Comparison of ENCODE assay signal across 7 cellular contexts in the genomic region with DNA sequence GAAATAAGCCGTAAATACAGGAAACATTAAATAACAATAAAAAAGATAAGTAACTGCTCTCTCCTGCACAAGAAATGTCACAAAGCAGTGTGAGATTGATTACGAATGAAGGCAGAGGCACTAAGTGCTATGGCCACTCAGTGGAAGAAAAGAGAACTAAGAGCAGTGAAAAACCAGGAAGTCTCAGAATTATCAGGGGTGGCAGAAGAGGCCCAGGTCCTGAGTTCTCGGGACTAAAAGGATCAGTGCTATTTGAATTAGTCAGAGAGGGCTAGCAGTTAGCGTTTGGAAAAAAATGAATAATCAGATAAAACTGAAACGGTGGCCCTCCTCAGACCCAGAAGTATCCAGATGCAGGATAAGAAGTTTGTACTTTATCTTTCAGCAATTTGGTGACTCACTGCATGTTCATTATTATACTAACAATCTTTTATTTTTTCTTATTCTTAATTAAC.
DNase-seq lines count a peak whose midpoint lies in the region; ATAC-seq and TF ChIP-seq lines count a peak whose summit lies in the region.

No MANE protein-coding gene starts in this region.

- H3K4me3 ChIP-seq in OCI-LY7 (ENCODE audit: low read depth, low read length, poor library complexity, severe bottlenecking) (no peak overlapping the region), foreskin fibroblast (ENCODE audit: low read depth in 1 of 2, low read length in 2 of 2) (no peak overlapping the region)

- no peak overlapping the region for H3K4ac ChIP-seq in H9 (ENCODE audit: low read depth, low read length)

- no peaks in the 10 kb centered on the region for H3K79me1 ChIP-seq in H9 (ENCODE audit: insufficient read depth, low read depth, low read length, poor library complexity, severe bottlenecking)

- H2BK12ac ChIP-seq in H9 (ENCODE audit: insufficient read length, low read depth, low read length): no peak overlapping the region

- H2BK20ac ChIP-seq in H9 (ENCODE audit: low read depth, low read length, poor library complexity, severe bottlenecking): no peak overlapping the region

- H3K4me1 Mint-ChIP-seq in H9: peaks cover 9 to 13% of the 10 kb centered on the region in 2 experiments
- H3K4me1 Mint-ChIP-seq in stimulated activated naive B cell treated with anti-CD40 and anti-IgM and Interleukin-4, amounts not matched to agents 10 μg/mL and 1 μg/mL and 100 μg/mL, for 72 hours: peaks cover 4 to 15% of the 10 kb centered on the region in 2 donors

- H3K9ac ChIP-seq in H9 (ENCODE audit: extremely low read depth, insufficient read length, low read length): no peak overlapping the region

- peak; percentile 89 to 90 for ATAC-seq in stimulated activated naive B cell treated with anti-CD40 and anti-IgM and Interleukin-4, amounts not matched to agents 10 μg/mL and 1 μg/mL and 100 μg/mL, for 72 hours (replicated peaks)
- no peak for ATAC-seq in GM21515 (IDR thresholded peaks at IDR 0.05; ENCODE audit: unreplicated experiment)

- no peak for DNase-seq in H9
- peak; percentile 5 for DNase-seq in OCI-LY7 (ENCODE audit: low spot score)
- peak; percentile 48 to 57 for DNase-seq in foreskin fibroblast
- no peak for DNase-seq in stimulated activated naive B cell treated with anti-CD40 and anti-IgM and Interleukin-4, amounts not matched to agents 10 μg/mL and 1 μg/mL and 100 μg/mL, for 72 hours
- no peak for DNase-seq in NCI-H2196 treated with DMSO at 0.1 percent for 48 hours (lab: John Stamatoyannopoulos, UW; ENCODE audit: unreplicated experiment)
- DNase-seq in DMS53 (lab: John Stamatoyannopoulos, UW): no peak

- H3K23me2 ChIP-seq in H9 (ENCODE audit: insufficient read length, low read depth, low read length, poor library complexity, severe bottlenecking): no peaks in the 10 kb centered on the region

- no TSS peak for BruUV-seq in OCI-LY7 (replicated peaks; lab: Mats Ljungman, UMichigan)

- WGBS in H9 (ENCODE audit: extremely low coverage, insufficient read length, low lambda C conversion rate): no CpG with 5 or more reads among the region's 5 CpGs

- H3K79me2 ChIP-seq in H9 (ENCODE audit: insufficient read depth, low read length) (no peaks in the 10 kb centered on the region), OCI-LY7 (ENCODE audit: insufficient read depth, low read depth, low read length) (no peaks in the 10 kb centered on the region)

- H3K27ac Mint-ChIP-seq in H9: peak overlapping the region in 2 of 3 experiments; percentile 30 to 73; a peak in 1 of 7 replicates
- H3K27ac Mint-ChIP-seq in stimulated activated naive B cell treated with anti-CD40 and anti-IgM and Interleukin-4, amounts not matched to agents 10 μg/mL and 1 μg/mL and 100 μg/mL, for 72 hours: no peak overlapping the region

- H3K4me3 Mint-ChIP-seq in H9: no peak overlapping the region
- peak overlapping the region in 1 of 2 donors; percentile 11 for H3K4me3 Mint-ChIP-seq in stimulated activated naive B cell treated with anti-CD40 and anti-IgM and Interleukin-4, amounts not matched to agents 10 μg/mL and 1 μg/mL and 100 μg/mL, for 72 hours

- H2BK15ac ChIP-seq in H9 (ENCODE audit: low read depth, low read length): no peak overlapping the region

- H4K5ac ChIP-seq in H9 (ENCODE audit: insufficient read length, low read depth, low read length): no peak overlapping the region

- H3K14ac ChIP-seq in H9 (ENCODE audit: insufficient read depth, low read length): no peak overlapping the region

- no peak overlapping the region for H4K8ac ChIP-seq in H9 (replicated peaks; ENCODE audit: insufficient read length, low read depth, low read length)

- H3K27me3 Mint-ChIP-seq in H9 (ENCODE audit: low read depth): no peaks in the 10 kb centered on the region
- H3K27me3 Mint-ChIP-seq in stimulated activated naive B cell treated with anti-CD40 and anti-IgM and Interleukin-4, amounts not matched to agents 10 μg/mL and 1 μg/mL and 100 μg/mL, for 72 hours: no peaks in the 10 kb centered on the region

- H3K4me1 ChIP-seq in H9 (ENCODE audit: insufficient read depth, low read length): peaks cover 3% of the 10 kb centered on the region; the same call in 1 of the 2 replicates
- H3K4me1 ChIP-seq in OCI-LY7 (ENCODE audit: insufficient read depth, low read length, poor library complexity, severe bottlenecking): no peaks in the 10 kb centered on the region

- CTCF ChIA-PET in OCI-LY7 (lab: Charles Lee; ENCODE audit: unreplicated experiment): no interaction called here

- H3K9me3 Mint-ChIP-seq in H9: no peaks in the 10 kb centered on the region
- no peaks in the 10 kb centered on the region for H3K9me3 Mint-ChIP-seq in stimulated activated naive B cell treated with anti-CD40 and anti-IgM and Interleukin-4, amounts not matched to agents 10 μg/mL and 1 μg/mL and 100 μg/mL, for 72 hours

- H3K36me3 Mint-ChIP-seq in H9 (ENCODE audit: insufficient read depth in 1 of 3, low read depth in 3 of 3): no peaks in the 10 kb centered on the region
- H3K36me3 Mint-ChIP-seq in stimulated activated naive B cell treated with anti-CD40 and anti-IgM and Interleukin-4, amounts not matched to agents 10 μg/mL and 1 μg/mL and 100 μg/mL, for 72 hours: no peaks in the 10 kb centered on the region

- H3K9me2 ChIP-seq in OCI-LY7 (ENCODE audit: insufficient read depth, low read length): peaks cover 4% of the 10 kb centered on the region; the same call in 1 of the 2 replicates

- no peak overlapping the region for H3K4me2 ChIP-seq in H9 (ENCODE audit: insufficient read depth, insufficient read length, low read length)
- H3K4me2 ChIP-seq in OCI-LY7 (ENCODE audit: low read length): no peak overlapping the region

- POLR2A ChIA-PET in OCI-LY7 (lab: Charles Lee): no interaction called here

- H3K36me3 ChIP-seq in OCI-LY7 (ENCODE audit: insufficient read depth, low read length): no peaks in the 10 kb centered on the region

- H3K27me3 ChIP-seq in H9 (ENCODE audit: insufficient read depth, low read length): no peaks in the 10 kb centered on the region

- no peak overlapping the region for H2BK120ac ChIP-seq in H9 (ENCODE audit: low read depth, low read length, poor library complexity, severe bottlenecking)

- H3K23ac ChIP-seq in H9 (ENCODE audit: insufficient read length, low read depth, low read length): no peak overlapping the region

- no peak overlapping the region for H2BK5ac ChIP-seq in H9 (ENCODE audit: insufficient read length, low read length)

- H3K27ac ChIP-seq in H9 (ENCODE audit: insufficient read length, low read depth, low read length): no peak overlapping the region
- no peak overlapping the region for H3K27ac ChIP-seq in OCI-LY7 (ENCODE audit: low read depth, low read length, poor library complexity, severe bottlenecking)

- H2AK5ac ChIP-seq in H9 (ENCODE audit: insufficient read length, low read length): no peak overlapping the region

- H3T11ph ChIP-seq in H9 (ENCODE audit: low read length): no peak overlapping the region

- H2AFZ ChIP-seq in H9 (ENCODE audit: low read length) (no peak overlapping the region), OCI-LY7 (ENCODE audit: low read length) (no peak overlapping the region)

- no peak overlapping the region for H3K18ac ChIP-seq in H9 (ENCODE audit: insufficient read length, low read depth, low read length)

- H4K91ac ChIP-seq in H9 (ENCODE audit: insufficient read length, low read depth, low read length): no peak overlapping the region

- no peak overlapping the region for H3K56ac ChIP-seq in H9 (ENCODE audit: insufficient read length, low read depth, low read length)

- intact Hi-C loops in OCI-LY7 (cut with micrococcal nuclease; ENCODE audit: unreplicated experiment): no loop called here

- H3K9me3 ChIP-seq in H9 (ENCODE audit: control insufficient read depth, low read depth, low read length) (no peaks in the 10 kb centered on the region), OCI-LY7 (ENCODE audit: low read length) (no peaks in the 10 kb centered on the region)

- peak; percentile 29; the same call in 2 of the 3 replicates for TF ChIP-seq CTCF in H9 (conservative IDR thresholded peaks at IDR 0.05)
- no peak for TF ChIP-seq CTCF in OCI-LY7 (conservative IDR thresholded peaks at IDR 0.05; ENCODE audit: low read length)
- no peak for TF ChIP-seq CTCF in foreskin fibroblast (IDR thresholded peaks at IDR 0.05; ENCODE audit: low read depth, low read length)

- no peaks in the 10 kb centered on the region for H4K20me1 ChIP-seq in H9 (ENCODE audit: control insufficient read depth, insufficient read depth, insufficient read length)
- no peaks in the 10 kb centered on the region for H4K20me1 ChIP-seq in OCI-LY7 (ENCODE audit: insufficient read depth, low read length)

Comparison
In these comparisons a context has a peak if more than half of its experiments do, and no peak if none do; other contexts are left out.
1. DNase-seq: peak in OCI-LY7 (single experiment) and foreskin fibroblast (2 of 2); none in H9 (single experiment), stimulated activated naive B cell treated with anti-CD40 and anti-IgM and Interleukin-4, amounts not matched to agents 10 μg/mL and 1 μg/mL and 100 μg/mL, for 72 hours (single experiment), NCI-H2196 treated with DMSO at 0.1 percent for 48 hours (single experiment) and DMS53 (single experiment).